1 cellular context compared by ENCODE assay signal in genomic region chr21:14878971-14879370, GRCh38.
TF ChIP-seq lines count a peak whose summit lies in the region.

No MANE protein-coding gene starts in this region.

TF ChIP-seq in HepG2, 621 proteins besides CTCF, POLR2A, EP300 and RAD21 (continued from another document and continues in another):
- TF ChIP-seq IKZF5 (CRISPR knock-in tag; IDR thresholded peaks at IDR 0.05) (no peak), ZNF839 (CRISPR knock-in tag; IDR thresholded peaks at IDR 0.05; ENCODE audit: borderline replicate concordance) (no peak), TRIM22 (IDR thresholded peaks at IDR 0.05) (no peak), ATF7 (IDR thresholded peaks at IDR 0.05) (peak; percentile 31; the same call in 1 of the 2 replicates), ATF7 (CRISPR knock-in tag; IDR thresholded peaks at IDR 0.05) (no peak), ZNF772 (CRISPR knock-in tag; IDR thresholded peaks at IDR 0.05) (no peak), ATF5 (CRISPR knock-in tag; IDR thresholded peaks at IDR 0.05; ENCODE audit: low read depth) (no peak), ZNF276 (CRISPR knock-in tag; IDR thresholded peaks at IDR 0.05; ENCODE audit: low read depth) (no peak), MAFK (conservative IDR thresholded peaks at IDR 0.05 in 1 of 2, IDR thresholded peaks at IDR 0.05 in 1 of 2; ENCODE audit: low read length in 2 of 2) (no peak), ZFP36L1 (CRISPR knock-in tag; IDR thresholded peaks at IDR 0.05) (no peak), SALL2 (CRISPR knock-in tag; IDR thresholded peaks at IDR 0.05) (no peak), MTERF4 (CRISPR knock-in tag; IDR thresholded peaks at IDR 0.05) (no peak), ZNF326 (CRISPR knock-in tag; IDR thresholded peaks at IDR 0.05; ENCODE audit: borderline replicate concordance) (no peak), SRSF9 (IDR thresholded peaks at IDR 0.05; ENCODE audit: borderline replicate concordance, insufficient read depth, low read depth, low read length, poor library complexity, severe bottlenecking) (no peak), KAT8 (CRISPR knock-in tag; IDR thresholded peaks at IDR 0.05) (peak; percentile 50; the same call in 1 of the 2 replicates), KLF9 (CRISPR knock-in tag; IDR thresholded peaks at IDR 0.05; ENCODE audit: low read depth) (no peak), ATM (IDR thresholded peaks at IDR 0.05; ENCODE audit: borderline replicate concordance) (no peak), ELK4 (CRISPR knock-in tag; IDR thresholded peaks at IDR 0.05; ENCODE audit: borderline replicate concordance) (no peak), TSC22D2 (CRISPR knock-in tag; IDR thresholded peaks at IDR 0.05; ENCODE audit: borderline replicate concordance) (no peak), ZNF800 (CRISPR knock-in tag; IDR thresholded peaks at IDR 0.05) (no peak), SKI (IDR thresholded peaks at IDR 0.05; ENCODE audit: partially characterized antibody) (peak; percentile 59), NONO (IDR thresholded peaks at IDR 0.05) (no peak), NONO (CRISPR knock-in tag; conservative IDR thresholded peaks at IDR 0.05) (no peak), WIZ (CRISPR knock-in tag; IDR thresholded peaks at IDR 0.05) (no peak), SP140L (CRISPR knock-in tag; IDR thresholded peaks at IDR 0.05; ENCODE audit: borderline replicate concordance) (no peak), CENPBD1 (CRISPR knock-in tag; IDR thresholded peaks at IDR 0.05; ENCODE audit: borderline replicate concordance, low read depth) (no peak), KAT7 (CRISPR knock-in tag; IDR thresholded peaks at IDR 0.05; ENCODE audit: borderline replicate concordance) (no peak), MIER3 (CRISPR knock-in tag; IDR thresholded peaks at IDR 0.05; ENCODE audit: borderline replicate concordance) (peak; percentile 58; the same call in 1 of the 2 replicates), FOSL1 (CRISPR knock-in tag; IDR thresholded peaks at IDR 0.05; ENCODE audit: borderline replicate concordance) (peak; percentile 84; the same call in 1 of the 2 replicates), ZSCAN20 (CRISPR knock-in tag; IDR thresholded peaks at IDR 0.05; ENCODE audit: borderline replicate concordance) (no peak), ZSCAN5A (CRISPR knock-in tag; IDR thresholded peaks at IDR 0.05; ENCODE audit: borderline replicate concordance) (no peak; the same call in 1 of the 2 replicates), CBX2 (IDR thresholded peaks at IDR 0.05; ENCODE audit: low read depth, low read length) (no peak), CBX2 (CRISPR knock-in tag; IDR thresholded peaks at IDR 0.05; ENCODE audit: low read depth) (no peak), ARNT (IDR thresholded peaks at IDR 0.05) (no peak), KDM6A (CRISPR knock-in tag; IDR thresholded peaks at IDR 0.05; ENCODE audit: low read depth) (peak; percentile 66), ZNF713 (CRISPR knock-in tag; IDR thresholded peaks at IDR 0.05) (no peak), NFAT5 (CRISPR knock-in tag; IDR thresholded peaks at IDR 0.05) (no peak), ATF1 (CRISPR knock-in tag; IDR thresholded peaks at IDR 0.05) (no peak), GTF2F1 (IDR thresholded peaks at IDR 0.05; ENCODE audit: low read length) (no peak), ZNF17 (CRISPR knock-in tag; IDR thresholded peaks at IDR 0.05) (no peak), ZNF746 (CRISPR knock-in tag; IDR thresholded peaks at IDR 0.05) (no peak), GATA4 (IDR thresholded peaks at IDR 0.05; ENCODE audit: borderline replicate concordance, low read depth) (peak; percentile 42; the same call in 1 of the 2 replicates), ESRRA (CRISPR knock-in tag; IDR thresholded peaks at IDR 0.05; ENCODE audit: low read depth) (0 out of 2 replicates have a peak, but pooled peaks have one; percentile 36), YY1 (IDR thresholded peaks at IDR 0.05; ENCODE audit: insufficient read depth, insufficient replicate concordance, low read depth, low read length) (no peak), KLF6 (CRISPR knock-in tag; IDR thresholded peaks at IDR 0.05) (0 out of 2 replicates have a peak, but pooled peaks have one; percentile 67), NFIC (IDR thresholded peaks at IDR 0.05; ENCODE audit: low read length) (peak; percentile 97), SPEN (CRISPR knock-in tag; IDR thresholded peaks at IDR 0.05; ENCODE audit: low read depth) (no peak), ASH2L (IDR thresholded peaks at IDR 0.05; ENCODE audit: insufficient read length, low read depth, low read length) (no peak), CEBPB (IDR thresholded peaks at IDR 0.05; ENCODE audit: borderline replicate concordance, low read depth, low read length) (peak; percentile 77), KDM2A (CRISPR knock-in tag; IDR thresholded peaks at IDR 0.05; ENCODE audit: borderline replicate concordance, low read depth) (no peak), ZNF569 (CRISPR knock-in tag; IDR thresholded peaks at IDR 0.05; ENCODE audit: borderline replicate concordance) (no peak), LCORL (IDR thresholded peaks at IDR 0.05) (peak; percentile 27; the same call in 1 of the 2 replicates), LCORL (CRISPR knock-in tag; IDR thresholded peaks at IDR 0.05) (0 out of 2 replicates have a peak, but pooled peaks have one; percentile 49), SOX5 (CRISPR knock-in tag; IDR thresholded peaks at IDR 0.05; ENCODE audit: borderline replicate concordance) (peak; percentile 90), ADNP (CRISPR knock-in tag; IDR thresholded peaks at IDR 0.05) (no peak), NCOA1 (CRISPR knock-in tag; IDR thresholded peaks at IDR 0.05) (no peak), REPIN1 (CRISPR knock-in tag; IDR thresholded peaks at IDR 0.05; ENCODE audit: borderline replicate concordance, low read depth) (no peak)
